15 cellular contexts compared by ENCODE assay signal in the genomic region with DNA sequence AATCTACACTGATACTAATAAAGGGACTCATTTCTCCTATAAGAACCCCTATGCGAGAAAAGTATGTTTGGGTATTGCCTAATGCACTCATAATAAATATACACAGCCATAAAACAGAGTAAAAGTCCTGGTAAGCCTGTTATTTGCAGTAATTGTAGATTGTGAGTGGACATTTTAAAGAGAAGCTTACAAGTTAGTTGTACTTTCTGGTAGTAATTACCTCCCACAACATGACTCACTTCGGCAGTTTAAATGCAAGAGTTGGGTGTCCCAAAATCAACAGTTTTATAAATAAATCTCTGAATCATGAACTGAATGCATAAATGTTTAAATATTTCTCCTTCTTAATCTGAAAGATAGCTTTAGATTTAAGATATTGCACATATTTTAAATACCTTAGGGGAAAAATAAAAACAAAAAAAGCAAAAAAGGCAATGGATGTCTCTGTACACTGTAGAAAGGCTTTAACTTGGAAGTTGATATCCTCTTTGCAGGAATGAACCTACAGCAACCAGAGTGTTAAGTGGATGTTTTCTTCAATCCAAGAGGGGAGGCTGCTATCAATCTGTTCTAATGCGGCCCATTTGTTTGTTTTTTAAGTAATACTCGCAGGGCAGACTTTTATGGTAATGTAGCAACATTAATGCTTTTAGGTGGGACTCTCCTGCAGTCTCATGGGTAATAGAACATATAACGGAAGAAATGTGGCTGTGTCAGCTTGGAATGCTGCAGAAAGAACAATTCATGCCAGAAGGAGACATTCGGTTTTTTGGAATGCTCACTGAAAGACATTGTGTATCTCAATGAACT. TPM values are rescaled to one million over a fixed set of nuclear protein-coding genes. Genes with fewer than 3 reads are reported as not detected.
DNase-seq lines count a peak whose midpoint lies in the region; ATAC-seq and TF ChIP-seq lines count a peak whose summit lies in the region.
"Had no signal": no experiment of that assay in that cellular context is flagged by ENCODE, and none has a peak within 500 bp of the region (broad histone marks: within the 10 kb centered on the region; RNA-seq: fewer than 3 reads in every experiment).

No MANE protein-coding gene starts in this region.

- H3K4me1 ChIP-seq in mesenchymal stem cell (ENCODE audit: control insufficient read depth, insufficient read depth, low read depth, low read length) (peaks cover 2% of the 10 kb centered on the region), prostate gland (replicated peaks) (no peaks in the 10 kb centered on the region)

- H3K9me3 ChIP-seq in mesenchymal stem cell (ENCODE audit: control insufficient read depth, low read length) (no peaks in the 10 kb centered on the region), prostate gland (no peaks in the 10 kb centered on the region)

- H3K27ac ChIP-seq in mesenchymal stem cell (ENCODE audit: low read length, poor library complexity, severe bottlenecking) (no peak overlapping the region), prostate gland (no peak overlapping the region)
- H3K27ac ChIP-seq: cardiac muscle cell had no signal

- DNase-seq in Right ventricle myocardium inferior (ENCODE audit: missing footprints), result no peak
- no peak for DNase-seq in cardiac septum (ENCODE audit: low spot score)
- DNase-seq in choroid plexus epithelial cell (ENCODE audit: low read depth), result peak; percentile 72
- peak; percentile 78 for DNase-seq in mesenchymal stem cell
- no peak for DNase-seq in GM19238 (ENCODE audit: insufficient read length, low spot score)
- no peak for DNase-seq in prostate gland (ENCODE audit: low spot score)
- DNase-seq: ACHN; activated CD8-positive, alpha-beta memory T cell treated with anti-CD3 and anti-CD28 coated beads, Interleukin-2, amount 50 U/mL, for 48 hours; GF-D8; H9; NCI-H1105; stimulated activated naive CD8-positive, alpha-beta T cell treated with anti-CD3 and anti-CD28 coated beads, Interleukin-15, amount 100 ng/mL, for 72 hours had no signal

- ATAC-seq in Right ventricle myocardium inferior (peak; percentile 30), HG03196 (IDR thresholded peaks at IDR 0.05; ENCODE audit: unreplicated experiment) (no peak), HG03280 (IDR thresholded peaks at IDR 0.05; ENCODE audit: unreplicated experiment) (no peak)
- ATAC-seq: stimulated activated naive CD8-positive, alpha-beta T cell treated with anti-CD3 and anti-CD28 coated beads, Interleukin-15, amount 100 ng/mL, for 72 hours had no signal

- H2BK15ac ChIP-seq in mesenchymal stem cell (ENCODE audit: low read depth, poor library complexity, severe bottlenecking), result no peak overlapping the region

- no peak overlapping the region for H2AFZ ChIP-seq in mesenchymal stem cell (ENCODE audit: low read depth, low read length)

- no peak overlapping the region for H3K4ac ChIP-seq in mesenchymal stem cell (ENCODE audit: low read depth in 1 of 2, low read length in 2 of 2)

- H3K79me1 ChIP-seq in mesenchymal stem cell (replicated peaks; ENCODE audit: low read length, poor library complexity, severe bottlenecking), result no peaks in the 10 kb centered on the region

- no peak overlapping the region for H2BK120ac ChIP-seq in mesenchymal stem cell (ENCODE audit: low read depth, low read length)

- H2BK5ac ChIP-seq in mesenchymal stem cell (ENCODE audit: low read depth, low read length, poor library complexity, severe bottlenecking), result no peak overlapping the region

- H3K36me3 ChIP-seq in mesenchymal stem cell (ENCODE audit: control insufficient read depth in 1 of 2, insufficient read depth in 2 of 2, low read depth in 1 of 2, low read length in 2 of 2) (no peaks in the 10 kb centered on the region), prostate gland (no peaks in the 10 kb centered on the region)
- H3K36me3 ChIP-seq: cardiac muscle cell had no signal

- H3K18ac ChIP-seq in mesenchymal stem cell (ENCODE audit: low read depth in 1 of 2, low read length in 2 of 2), result peak overlapping the region in 1 of 2 experiments; percentile 53

- H3K9ac ChIP-seq in mesenchymal stem cell (ENCODE audit: low read length), result peak overlapping the region; percentile 72

- TF ChIP-seq CTCF in choroid plexus epithelial cell (conservative IDR thresholded peaks at IDR 0.05; ENCODE audit: low read depth, low read length), result no peak
- no peak for TF ChIP-seq CTCF in prostate gland (IDR thresholded peaks at IDR 0.05)

- H3K14ac ChIP-seq in mesenchymal stem cell (ENCODE audit: low read length in 2 of 2), result no peak overlapping the region

- H3K4me3 ChIP-seq in choroid plexus epithelial cell (ENCODE audit: low read depth, low read length) (no peak overlapping the region), mesenchymal stem cell (ENCODE audit: insufficient read depth in 1 of 2, low read depth in 1 of 2, low read length in 2 of 2) (peak overlapping the region in 1 of 2 experiments; percentile 50), prostate gland (no peak overlapping the region)
- H3K4me3 ChIP-seq: cardiac muscle cell had no signal

- TF ChIP-seq POLR2A in prostate gland (IDR thresholded peaks at IDR 0.05), result no peak

- no peak overlapping the region for H2AK5ac ChIP-seq in mesenchymal stem cell (ENCODE audit: low read length, severe bottlenecking)

- H4K8ac ChIP-seq in mesenchymal stem cell (ENCODE audit: low read length), result no peak overlapping the region

- H3K27me3 ChIP-seq in mesenchymal stem cell (ENCODE audit: control insufficient read depth in 1 of 2, insufficient read depth in 1 of 2, low read length in 2 of 2) (no peaks in the 10 kb centered on the region), prostate gland (replicated peaks; ENCODE audit: insufficient read depth) (no peaks in the 10 kb centered on the region)
- H3K27me3 ChIP-seq: cardiac muscle cell had no signal

- intact Hi-C loops in Right ventricle myocardium inferior (cut with DNase I), result no loop called here
- intact Hi-C loops in cardiac septum (cut with DNase I), result no loop called here
- intact Hi-C loops in prostate gland (cut with DNase I), result no loop called here

- 8% methylated on average over 4 of the region's 6 CpGs for WGBS in mesenchymal stem cell
- 30% methylated on average over 6 of the region's 6 CpGs for WGBS in prostate gland

- no peak overlapping the region for H4K91ac ChIP-seq in mesenchymal stem cell (ENCODE audit: low read length)

- no peak overlapping the region for H3K23ac ChIP-seq in mesenchymal stem cell (ENCODE audit: low read length in 2 of 2)

- no peak overlapping the region for H3K4me2 ChIP-seq in mesenchymal stem cell (ENCODE audit: low read length, poor library complexity, severe bottlenecking)

- no peak overlapping the region for H2BK12ac ChIP-seq in mesenchymal stem cell (ENCODE audit: low read length in 2 of 2)

RNA-seq across cellular contexts. Expression of gene ZEB1, which starts 57.3 kb away (rescaled TPM):
- total RNA-seq in Right ventricle myocardium inferior (75.5 TPM), cardiac septum (149 TPM), prostate gland (10 to 100 TPM; 15.0 to 28.2 TPM)
- 32.8 TPM for polyA plus RNA-seq in mesenchymal stem cell (2013, experiment 1 of 2)
- 34.0 TPM for polyA plus RNA-seq in mesenchymal stem cell (2013, experiment 2 of 2)

Comparison
In these comparisons a context has a peak if more than half of its experiments do, and no peak if none do; other contexts are left out.
1. DNase-seq: peak in choroid plexus epithelial cell (single experiment) and mesenchymal stem cell (single experiment); none in Right ventricle myocardium inferior (single experiment), cardiac septum (single experiment), GM19238 (single experiment) and prostate gland (single experiment).